ENCODE assay signal across 30 cellular contexts in genomic region chr2:181923123-181923522, GRCh38.
"Had no signal": no experiment of that assay in that cellular context is flagged by ENCODE, and none has a peak within 500 bp of the region (broad histone marks: within the 10 kb centered on the region; RNA-seq: fewer than 3 reads in every experiment).

No MANE protein-coding gene starts in this region.

- H3K27me3 ChIP-seq: right atrium auricular region, stomach, testis, thyroid gland, upper lobe of right lung had no signal

- H3K27ac ChIP-seq: lower lobe of right lung, right atrium auricular region, stomach, testis, upper lobe of right lung had no signal

- H3K27me3 Mint-ChIP-seq: naive thymus-derived CD8-positive, alpha-beta T cell; progenitor cell of endocrine pancreas; stimulated activated naive B cell treated with anti-CD40 and anti-IgM and Interleukin-4, amounts not matched to agents 10 μg/mL and 1 μg/mL and 100 μg/mL, for 72 hours had no signal

- H3K4me1 ChIP-seq: testis had no signal

- DNase-seq: hypothalamus; immature natural killer cell; islet precursor cell; kidney glomerular epithelial cell; left cardiac atrium; left ventricle myocardium superior; lower lobe of right lung; mammary epithelial cell; mesenchymal stem cell; naive thymus-derived CD8-positive, alpha-beta T cell; nucleus accumbens; stimulated activated CD4-positive, alpha-beta T cell treated with anti-CD3 and anti-CD28 coated beads, Interleukin-12 subunit alpha, Interleukin-12 subunit beta, amount 100 ng/mL, for 4 hours; stimulated activated CD4-positive, alpha-beta T cell treated with anti-CD3 and anti-CD28 coated beads, Interleukin-15, amount 100 ng/mL, for 24 hours; stimulated activated CD4-positive, alpha-beta T cell treated with anti-CD3 and anti-CD28 coated beads, Interleukin-2, amount 100 ng/mL, for 24 hours; stimulated activated CD4-positive, alpha-beta T cell treated with anti-CD3 and anti-CD28 coated beads, Interleukin-4, amount 100 ng/mL, for 1 hour; stimulated activated naive B cell treated with anti-CD40 and anti-IgM and Interleukin-4, amounts not matched to agents 10 μg/mL and 1 μg/mL and 100 μg/mL, for 72 hours; stimulated activated naive CD8-positive, alpha-beta T cell treated with anti-CD3 and anti-CD28 coated beads, Interleukin-15, Interleukin-2, amounts not matched to agents 100 U/mL and 50 U/mL, for 24 hours; stomach; testis; thyroid gland; trophoblast cell; upper lobe of right lung had no signal

- ATAC-seq: left cardiac atrium; left lobe of liver; left ventricle myocardium superior; lower lobe of right lung; naive thymus-derived CD8-positive, alpha-beta T cell; sciatic nerve; stimulated activated naive B cell treated with anti-CD40 and anti-IgM and Interleukin-4, amounts not matched to agents 10 μg/mL and 1 μg/mL and 100 μg/mL, for 72 hours; stimulated activated naive CD8-positive, alpha-beta T cell treated with anti-CD3 and anti-CD28 coated beads, Interleukin-15, Interleukin-2, amounts not matched to agents 100 U/mL and 50 U/mL, for 24 hours; upper lobe of right lung had no signal

- H3K9me3 Mint-ChIP-seq: immature natural killer cell; naive thymus-derived CD8-positive, alpha-beta T cell; nephron; neural crest cell had no signal

- H3K9me3 ChIP-seq: lower lobe of right lung, right atrium auricular region, stomach, testis, thyroid gland, upper lobe of right lung had no signal

- H3K4me3 ChIP-seq: lower lobe of right lung, right atrium auricular region, skin epidermis, stomach, testis, thyroid gland, upper lobe of right lung had no signal

- H3K4me1 Mint-ChIP-seq: stimulated activated naive B cell treated with anti-CD40 and anti-IgM and Interleukin-4, amounts not matched to agents 10 μg/mL and 1 μg/mL and 100 μg/mL, for 72 hours had no signal

- H3K27ac Mint-ChIP-seq: immature natural killer cell; naive thymus-derived CD8-positive, alpha-beta T cell; nephron; progenitor cell of endocrine pancreas; stimulated activated naive B cell treated with anti-CD40 and anti-IgM and Interleukin-4, amounts not matched to agents 10 μg/mL and 1 μg/mL and 100 μg/mL, for 72 hours had no signal

- H3K4me3 Mint-ChIP-seq: immature natural killer cell; naive thymus-derived CD8-positive, alpha-beta T cell; nephron; neural crest cell; stimulated activated naive B cell treated with anti-CD40 and anti-IgM and Interleukin-4, amounts not matched to agents 10 μg/mL and 1 μg/mL and 100 μg/mL, for 72 hours had no signal

- FAIRE-seq: urothelium cell line had no signal
